19 cellular contexts compared by ENCODE assay signal in genomic region chr12:50240096-50240791, GRCh38. TPM values are rescaled to one million over a fixed set of nuclear protein-coding genes. Genes with fewer than 3 reads are reported as not detected.
DNase-seq lines count a peak whose midpoint lies in the region; ATAC-seq and TF ChIP-seq lines count a peak whose summit lies in the region.
"Had no signal": no experiment of that assay in that cellular context is flagged by ENCODE, and none has a peak within 500 bp of the region (broad histone marks: within the 10 kb centered on the region; RNA-seq: fewer than 3 reads in every experiment).

No MANE protein-coding gene starts in this region.

- H3K4me1 ChIP-seq in mucosa of rectum (ENCODE audit: control insufficient read depth in 2 of 2, insufficient read depth in 2 of 2, low read length in 2 of 2) (peaks cover 17 to 39% of the 10 kb centered on the region in 2 donors), testis (peaks cover 32% of the 10 kb centered on the region)
- H3K4me1 ChIP-seq: BE2C had no signal

- peak overlapping the region; percentile 48; the same call in 1 of the 2 replicates for H3K4me3 Mint-ChIP-seq in HFFc6
- no peak overlapping the region for H3K4me3 Mint-ChIP-seq in stimulated activated memory B cell treated with anti-CD40 and anti-IgM and Interleukin-4, amounts not matched to agents 10 μg/mL and 1 μg/mL and 100 μg/mL, for 72 hours
- H3K4me3 Mint-ChIP-seq: naive B cell; stimulated activated naive B cell treated with anti-CD40 and anti-IgM and Interleukin-4, amounts not matched to agents 10 μg/mL and 1 μg/mL and 100 μg/mL, for 72 hours had no signal

- H3K27me3 Mint-ChIP-seq in HFFc6 (ENCODE audit: insufficient read depth) = peaks cover 1% of the 10 kb centered on the region; the same call in 1 of the 2 replicates
- H3K27me3 Mint-ChIP-seq in stimulated activated memory B cell treated with anti-CD40 and anti-IgM and Interleukin-4, amounts not matched to agents 10 μg/mL and 1 μg/mL and 100 μg/mL, for 72 hours = peaks cover 10% of the 10 kb centered on the region

- H3K9me3 Mint-ChIP-seq in HFFc6 = no peaks in the 10 kb centered on the region
- H3K9me3 Mint-ChIP-seq in stimulated activated memory B cell treated with anti-CD40 and anti-IgM and Interleukin-4, amounts not matched to agents 10 μg/mL and 1 μg/mL and 100 μg/mL, for 72 hours = no peaks in the 10 kb centered on the region
- H3K9me3 Mint-ChIP-seq: stimulated activated naive B cell treated with anti-CD40 and anti-IgM and Interleukin-4, amounts not matched to agents 10 μg/mL and 1 μg/mL and 100 μg/mL, for 72 hours had no signal

- no peak for TF ChIP-seq POLR2A in testis (IDR thresholded peaks at IDR 0.05)

- H3K36me3 ChIP-seq in mucosa of rectum (ENCODE audit: control insufficient read depth in 2 of 2, insufficient read depth in 2 of 2, low read length in 2 of 2) (peaks cover 7 to 17% of the 10 kb centered on the region in 2 donors), testis (ENCODE audit: low read depth, missing control alignments) (no peaks in the 10 kb centered on the region)
- H3K36me3 ChIP-seq: BE2C, brain microvascular endothelial cell had no signal

- H3K27ac Mint-ChIP-seq in HFFc6 = peak overlapping the region; percentile 78
- H3K27ac Mint-ChIP-seq in stimulated activated memory B cell treated with anti-CD40 and anti-IgM and Interleukin-4, amounts not matched to agents 10 μg/mL and 1 μg/mL and 100 μg/mL, for 72 hours = no peak overlapping the region
- H3K27ac Mint-ChIP-seq: naive B cell; stimulated activated naive B cell treated with anti-CD40 and anti-IgM and Interleukin-4, amounts not matched to agents 10 μg/mL and 1 μg/mL and 100 μg/mL, for 72 hours had no signal

- H3K27me3 ChIP-seq in mucosa of rectum (ENCODE audit: control insufficient read depth in 2 of 2, insufficient read depth in 2 of 2, low read length in 2 of 2) (no peaks in the 10 kb centered on the region), testis (no peaks in the 10 kb centered on the region)
- H3K27me3 ChIP-seq: BE2C, brain microvascular endothelial cell had no signal

- WGBS in testis, 2 donors = 78 to 90% methylated on average over 7 of the region's 7 CpGs

- H3K27ac ChIP-seq in coronary artery = peak overlapping the region; percentile 73 to 86
- peak overlapping the region; percentile 82 to 90 for H3K27ac ChIP-seq in mucosa of rectum (ENCODE audit: low read depth in 2 of 2, low read length in 2 of 2)
- H3K27ac ChIP-seq in testis = peak overlapping the region; percentile 13 to 79

- peaks cover 16% of the 10 kb centered on the region for H3K36me3 Mint-ChIP-seq in HFFc6 (ENCODE audit: low read depth)
- peaks cover 7% of the 10 kb centered on the region for H3K36me3 Mint-ChIP-seq in stimulated activated memory B cell treated with anti-CD40 and anti-IgM and Interleukin-4, amounts not matched to agents 10 μg/mL and 1 μg/mL and 100 μg/mL, for 72 hours

- H3K9ac ChIP-seq in mucosa of rectum (ENCODE audit: low read depth in 1 of 2, low read length in 2 of 2) = peak overlapping the region in 1 of 2 donors; percentile 17

- ATAC-seq in stimulated activated memory B cell treated with anti-CD40 and anti-IgM and Interleukin-4, amounts not matched to agents 10 μg/mL and 1 μg/mL and 100 μg/mL, for 72 hours = no peak
- ATAC-seq: HCT116; stimulated activated naive B cell treated with anti-CD40 and anti-IgM and Interleukin-4, amounts not matched to agents 10 μg/mL and 1 μg/mL and 100 μg/mL, for 72 hours had no signal

- no peak for TF ChIP-seq CTCF in HFFc6 (IDR thresholded peaks at IDR 0.05)
- TF ChIP-seq CTCF in coronary artery (IDR thresholded peaks at IDR 0.05) = no peak
- no peak for TF ChIP-seq CTCF in testis (IDR thresholded peaks at IDR 0.05)

- intact Hi-C loops in testis (cut with DNase I; ENCODE audit: low total_unique reads) = no loop called here

- H3K4me3 ChIP-seq in coronary artery (no peak overlapping the region), mucosa of rectum (ENCODE audit: low read length in 2 of 2) (peak overlapping the region in 1 of 2 donors; percentile 27), testis (no peak overlapping the region)

- peaks cover 50% of the 10 kb centered on the region for H3K4me1 Mint-ChIP-seq in HFFc6 (ENCODE audit: low read depth)
- H3K4me1 Mint-ChIP-seq in stimulated activated memory B cell treated with anti-CD40 and anti-IgM and Interleukin-4, amounts not matched to agents 10 μg/mL and 1 μg/mL and 100 μg/mL, for 72 hours = no peaks in the 10 kb centered on the region
- H3K4me1 Mint-ChIP-seq: naive B cell had no signal

- no peaks in the 10 kb centered on the region for H3K9me3 ChIP-seq in mucosa of rectum (ENCODE audit: control insufficient read depth in 2 of 2, low read length in 2 of 2)
- no peaks in the 10 kb centered on the region for H3K9me3 ChIP-seq in testis
- H3K9me3 ChIP-seq: BE2C had no signal

- DNase-seq in HFFc6 (no peak), coronary artery (ENCODE audit: low spot score) (no peak), testis (no peak), foreskin melanocyte (no peak), HK-2 (ENCODE audit: unreplicated experiment) (no peak)
- DNase-seq in activated CD4-positive, alpha-beta T cell treated with anti-CD3 and anti-CD28 coated beads for 1 hour = no peak
- DNase-seq: activated CD4-positive, CD25-positive, alpha-beta regulatory T cell; activated naive CD4-positive, alpha-beta T cell; BE2C; brain microvascular endothelial cell; Karpas-422; naive B cell; NCI-H146; NCI-H446 treated with DMSO at 0.1 percent for 48 hours; retina; stimulated activated naive B cell treated with anti-CD40 and anti-IgM and Interleukin-4, amounts not matched to agents 10 μg/mL and 1 μg/mL and 100 μg/mL, for 72 hours had no signal

RNA-seq across cellular contexts. Expression of gene LIMA1, which starts 43.1 kb away (rescaled TPM):
- 100 to 1,000 TPM; 259 to 335 (median 298) TPM for total RNA-seq in HFFc6 (2021; fragmentation: NEBNext Ultra II Directional; extraction: Animal tissue kit (Norgen Biotek cat#: 25700))
- total RNA-seq in testis = 10 to 100 TPM; 41.0 to 42.8 TPM
- 37.8 TPM for polyA plus RNA-seq in testis (ENCODE audit: insufficient read depth, low read depth, low replicate concordance)

Comparison
In these comparisons a context has a peak if more than half of its experiments do, and no peak if none do; other contexts are left out.
1. RNA of gene LIMA1, which starts 43.1 kb away (total RNA-seq): 259 to 335 TPM in HFFc6; 41.0 to 42.8 TPM in testis; every median in the first group is over 4 times any median in the second.
2. Peak in every context shown above with its lines, with median percentiles within 50 percentile points of each other: H3K27ac ChIP-seq.